In the genomic region with DNA sequence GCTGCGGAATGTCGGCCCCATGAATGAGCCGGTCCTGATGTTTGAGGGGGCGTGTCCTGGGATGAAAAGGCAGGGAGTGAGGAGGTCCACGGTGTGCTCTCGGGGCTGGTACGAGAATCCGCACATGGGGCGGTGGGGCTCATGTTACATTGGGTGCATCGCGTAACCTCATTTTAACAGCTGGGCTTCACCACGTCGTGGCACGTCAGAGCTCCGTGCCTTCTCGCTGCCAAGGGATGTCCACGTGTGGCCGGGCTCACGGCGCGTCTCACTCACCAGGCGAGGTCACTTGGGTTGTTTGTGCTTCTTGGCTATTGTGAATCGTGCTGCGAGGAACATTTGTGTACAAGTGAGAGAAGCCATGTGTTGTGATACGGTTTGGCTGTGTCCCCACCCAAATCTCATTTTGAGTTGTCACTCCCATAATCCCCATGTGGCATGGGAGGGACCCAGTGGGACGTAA, we compare ENCODE assay signal across 1 cellular context.
TF ChIP-seq lines count a peak whose summit lies in the region.

No MANE protein-coding gene starts in this region.

TF ChIP-seq in WTC11, 78 proteins besides CTCF, POLR2A, EP300 and RAD21 (continued from another document):
- TF ChIP-seq, protein P1, sequence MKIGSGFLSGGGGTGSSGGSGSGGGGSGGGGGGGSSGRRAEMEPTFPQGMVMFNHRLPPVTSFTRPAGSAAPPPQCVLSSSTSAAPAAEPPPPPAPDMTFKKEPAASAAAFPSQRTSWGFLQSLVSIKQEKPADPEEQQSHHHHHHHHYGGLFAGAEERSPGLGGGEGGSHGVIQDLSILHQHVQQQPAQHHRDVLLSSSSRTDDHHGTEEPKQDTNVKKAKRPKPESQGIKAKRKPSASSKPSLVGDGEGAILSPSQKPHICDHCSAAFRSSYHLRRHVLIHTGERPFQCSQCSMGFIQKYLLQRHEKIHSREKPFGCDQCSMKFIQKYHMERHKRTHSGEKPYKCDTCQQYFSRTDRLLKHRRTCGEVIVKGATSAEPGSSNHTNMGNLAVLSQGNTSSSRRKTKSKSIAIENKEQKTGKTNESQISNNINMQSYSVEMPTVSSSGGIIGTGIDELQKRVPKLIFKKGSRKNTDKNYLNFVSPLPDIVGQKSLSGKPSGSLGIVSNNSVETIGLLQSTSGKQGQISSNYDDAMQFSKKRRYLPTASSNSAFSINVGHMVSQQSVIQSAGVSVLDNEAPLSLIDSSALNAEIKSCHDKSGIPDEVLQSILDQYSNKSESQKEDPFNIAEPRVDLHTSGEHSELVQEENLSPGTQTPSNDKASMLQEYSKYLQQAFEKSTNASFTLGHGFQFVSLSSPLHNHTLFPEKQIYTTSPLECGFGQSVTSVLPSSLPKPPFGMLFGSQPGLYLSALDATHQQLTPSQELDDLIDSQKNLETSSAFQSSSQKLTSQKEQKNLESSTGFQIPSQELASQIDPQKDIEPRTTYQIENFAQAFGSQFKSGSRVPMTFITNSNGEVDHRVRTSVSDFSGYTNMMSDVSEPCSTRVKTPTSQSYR (CRISPR knock-in tag; IDR thresholded peaks at IDR 0.05): no peak
